22 cellular contexts compared by ENCODE assay signal in genomic region chr6:89454300-89454699, GRCh38. TPM values are rescaled to one million over a fixed set of nuclear protein-coding genes. Genes with fewer than 3 reads are reported as not detected.
A peak's percentile ranks its signal among the peaks of the same experiment; 100 is the strongest.
DNase-seq lines count a peak whose midpoint lies in the region; ATAC-seq, FAIRE-seq and TF ChIP-seq lines count a peak whose summit lies in the region.
"Had no signal": no experiment of that assay in that cellular context is flagged by ENCODE, and none has a peak within 500 bp of the region (broad histone marks: within the 10 kb centered on the region; RNA-seq: fewer than 3 reads in every experiment).

No MANE protein-coding gene starts in this region.

- H3K27ac ChIP-seq in endodermal cell (ENCODE audit: low read depth, low read length) (no peak overlapping the region), uterus (no peak overlapping the region), pancreas (no peak overlapping the region)
- H3K27ac ChIP-seq: A549 had no signal

- H3K27me3 ChIP-seq in endodermal cell (ENCODE audit: control insufficient read depth, insufficient read depth, low read length, poor library complexity, severe bottlenecking) (no peaks in the 10 kb centered on the region), uterus (no peaks in the 10 kb centered on the region), pancreas (no peaks in the 10 kb centered on the region)

- intact Hi-C loops in uterus (cut with DNase I; ENCODE audit: low total_unique reads), result no loop called here
- intact Hi-C loops in pancreas (cut with DNase I), result no loop called here

- no peaks in the 10 kb centered on the region for H3K4me1 Mint-ChIP-seq in endodermal cell
- H3K4me1 Mint-ChIP-seq: H9 had no signal

- no peak overlapping the region for H3K4me3 Mint-ChIP-seq in endodermal cell
- H3K4me3 Mint-ChIP-seq: CD14-positive monocyte; CD8-positive, alpha-beta T cell; H9 had no signal

- no peak overlapping the region for H3K27ac Mint-ChIP-seq in endodermal cell
- H3K27ac Mint-ChIP-seq: CD8-positive, alpha-beta T cell; H9 had no signal

- H3K27me3 Mint-ChIP-seq in endodermal cell (ENCODE audit: insufficient read depth), result no peaks in the 10 kb centered on the region

- H3K9me3 ChIP-seq in endodermal cell (ENCODE audit: control insufficient read depth, low read length), result peaks cover 18% of the 10 kb centered on the region
- H3K9me3 ChIP-seq in uterus, result no peaks in the 10 kb centered on the region
- H3K9me3 ChIP-seq in pancreas, result no peaks in the 10 kb centered on the region
- H3K9me3 ChIP-seq: A549 had no signal

- no peak for TF ChIP-seq POLR2A in uterus (IDR thresholded peaks at IDR 0.05)

- H3K4me1 ChIP-seq in endodermal cell (ENCODE audit: control insufficient read depth, insufficient read depth, low read length) (no peaks in the 10 kb centered on the region), uterus (no peaks in the 10 kb centered on the region), pancreas (no peaks in the 10 kb centered on the region)
- H3K4me1 ChIP-seq: A549 had no signal

- DNase-seq in NAMALWA (ENCODE audit: low spot score), result peak; percentile 36
- no peak for DNase-seq in endodermal cell
- DNase-seq in iris pigment epithelial cell (ENCODE audit: low read depth), result peak; percentile 18
- DNase-seq in uterus, result no peak
- no peak for DNase-seq in pancreas
- no peak for DNase-seq in NCI-H2171 (lab: John Stamatoyannopoulos, UW)
- no peak for DNase-seq in SK-N-DZ (ENCODE audit: low spot score)
- DNase-seq: CD8-positive, alpha-beta T cell; COR-L47; DMS53; GF-D8; GOT3; H9 had no signal

- H3K4me3 ChIP-seq in endodermal cell (ENCODE audit: low read length) (peak overlapping the region; percentile 8), uterus (no peak overlapping the region), pancreas (no peak overlapping the region)
- H3K4me3 ChIP-seq: A549 had no signal

- H3K36me3 ChIP-seq in endodermal cell (ENCODE audit: control insufficient read depth, insufficient read depth, low read length) (peaks cover 43% of the 10 kb centered on the region), uterus (no peaks in the 10 kb centered on the region), pancreas (no peaks in the 10 kb centered on the region)

- peaks cover 13% of the 10 kb centered on the region for H3K9me3 Mint-ChIP-seq in endodermal cell
- H3K9me3 Mint-ChIP-seq: H9 had no signal

- H3K36me3 Mint-ChIP-seq in endodermal cell (ENCODE audit: low read depth), result peaks cover 27% of the 10 kb centered on the region
- H3K36me3 Mint-ChIP-seq: CD14-positive monocyte; CD8-positive, alpha-beta T cell had no signal

- no peak overlapping the region for H3K9ac ChIP-seq in endodermal cell (ENCODE audit: extremely low read depth, low read length, poor library complexity, severe bottlenecking)

- peak; percentile 19; the same call in 1 of the 3 replicates for ATAC-seq in SK-N-SH treated with all-trans-retinoic acid at 6 μM for 48 hours
- ATAC-seq in pancreas, result no peak
- ATAC-seq: A549; CD8-positive, alpha-beta T cell; HepG2 had no signal

- 93 to 98% methylated on average over 2 of the region's 2 CpGs for WGBS in endodermal cell (ENCODE audit: insufficient coverage in 1 of 2, insufficient read length in 1 of 2), 2 experiments
- WGBS in pancreas, 2 donors, result 82 to 86% methylated on average over 2 of the region's 2 CpGs

- no peak for FAIRE-seq in pancreas (lab: Jason Lieb, UNC)
- FAIRE-seq: A549, D721Med, GM18507, HepG2, HTR-8/SVneo had no signal

- no peak for TF ChIP-seq CTCF in endodermal cell (conservative IDR thresholded peaks at IDR 0.05)
- TF ChIP-seq CTCF in uterus (IDR thresholded peaks at IDR 0.05), result no peak
- TF ChIP-seq CTCF in pancreas (IDR thresholded peaks at IDR 0.05), result no peak

TF ChIP-seq in SK-N-SH treated with all-trans-retinoic acid at 6 μM for 48 hours, 23 proteins besides CTCF, POLR2A, EP300 and RAD21:
- no peak for TF ChIP-seq GLIS3 (CRISPR knock-in tag; IDR thresholded peaks at IDR 0.05)
- no peak for TF ChIP-seq TCF4 (CRISPR knock-in tag; IDR thresholded peaks at IDR 0.05; ENCODE audit: borderline replicate concordance)
- no peak for TF ChIP-seq ZNF70 (CRISPR knock-in tag; IDR thresholded peaks at IDR 0.05)
- no peak for TF ChIP-seq TSHZ2 (CRISPR knock-in tag; IDR thresholded peaks at IDR 0.05)
- TF ChIP-seq ZNF8 (CRISPR knock-in tag; IDR thresholded peaks at IDR 0.05), result no peak
- no peak for TF ChIP-seq CSDC2 (CRISPR knock-in tag; IDR thresholded peaks at IDR 0.05)
- TF ChIP-seq TOX (CRISPR knock-in tag; IDR thresholded peaks at IDR 0.05; ENCODE audit: borderline replicate concordance), result no peak
- no peak for TF ChIP-seq ARNTL (CRISPR knock-in tag; IDR thresholded peaks at IDR 0.05; ENCODE audit: borderline replicate concordance, low read depth)
- TF ChIP-seq ZNF565 (CRISPR knock-in tag; conservative IDR thresholded peaks at IDR 0.05; ENCODE audit: low read depth), result no peak
- no peak for TF ChIP-seq ZFP30 (CRISPR knock-in tag; IDR thresholded peaks at IDR 0.05)

RNA-seq across cellular contexts. Expression of gene ANKRD6, which starts 21.3 kb away (rescaled TPM):
- total RNA-seq in endodermal cell, result 100 to 1,000 TPM in 1 of 2 donors, 10 to 100 TPM in 1; 88.7 to 110 TPM
- 31.9 TPM for polyA plus RNA-seq in endodermal cell (2013, experiment 1 of 2)
- polyA plus RNA-seq in endodermal cell (2013, experiment 2 of 2), result 33.9 TPM
- 10 to 100 TPM in 3 of 4 donors, 1 to 10 TPM in 1; 6.7 to 32.6 (median 24.5) TPM for total RNA-seq in uterus
- total RNA-seq in pancreas, result 10 to 100 TPM in 2 of 6 donors, 1 to 10 TPM in 4; 6.3 to 14.0 (median 9.6) TPM
- polyA plus RNA-seq in pancreas, result 10 to 100 TPM in 1 of 2 donors, 1 to 10 TPM in 1; 7.8 to 14.7 TPM
- polyA plus RNA-seq in SK-N-DZ (2014; cell fraction: cytosol; rRNA removed), result 2.1 and 2.3 TPM in 2 replicates
- polyA plus RNA-seq in SK-N-DZ (2014; cell fraction: nucleus; rRNA removed), result 3.3 and 5.8 TPM in 2 replicates

RNA-seq across cellular contexts. Expression of gene RRAGD, which starts 42.2 kb away (rescaled TPM):
- total RNA-seq in endodermal cell, result 1 to 10 TPM in 1 of 2 donors, under 1 TPM in 1; 0.95 to 2.0 TPM
- 20.5 TPM for polyA plus RNA-seq in endodermal cell (2013, experiment 1 of 2)
- polyA plus RNA-seq in endodermal cell (2013, experiment 2 of 2), result 18.0 TPM
- 1 to 10 TPM in 3 of 4 donors, under 1 TPM in 1; 0.26 to 6.5 (median 3.6) TPM for total RNA-seq in uterus
- total RNA-seq in pancreas, result 10 to 100 TPM in 4 of 6 donors, 1 to 10 TPM in 2; 7.6 to 15.4 (median 12.1) TPM
- polyA plus RNA-seq in pancreas, result 1 to 10 TPM; 2.8 to 6.2 TPM
- polyA plus RNA-seq in SK-N-DZ (2014; cell fraction: cytosol; rRNA removed), result 10.1 and 10.3 TPM in 2 replicates
- polyA plus RNA-seq in SK-N-DZ (2014; cell fraction: nucleus; rRNA removed), result 6.4 and 10.4 TPM in 2 replicates
- polyA plus RNA-seq: AG04450, BJ had no signal

Comparison
In these comparisons a context has a peak if more than half of its experiments do, and no peak if none do; other contexts are left out.
1. DNase-seq: peak in NAMALWA (single experiment) and iris pigment epithelial cell (single experiment); none in endodermal cell (single experiment), uterus (0 of 2), pancreas (0 of 6), NCI-H2171 (single experiment) and SK-N-DZ (single experiment).